Comparison of ENCODE assay signal across 25 cellular contexts in the genomic region with DNA sequence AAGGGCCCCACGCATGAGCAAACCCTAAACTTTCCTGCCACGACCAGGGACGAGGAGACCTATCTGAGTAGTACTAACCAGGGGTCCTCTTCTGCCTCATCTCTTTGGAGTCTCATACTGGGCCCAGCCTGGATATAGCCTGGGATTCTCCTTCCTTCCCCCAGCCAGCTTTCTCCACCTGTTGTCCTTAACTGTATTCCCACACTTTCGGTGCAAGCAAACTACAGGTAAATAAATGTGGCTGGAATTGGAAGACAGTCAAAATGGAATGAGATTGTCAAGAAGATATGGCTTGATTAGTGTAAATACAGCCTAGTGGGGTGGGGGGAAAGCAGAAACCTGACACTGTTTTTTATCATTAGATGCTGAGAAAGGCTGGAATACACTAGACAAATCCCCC. TPM values are rescaled to one million over a fixed set of nuclear protein-coding genes. Genes with fewer than 3 reads are reported as not detected.
"Had no signal": no experiment of that assay in that cellular context is flagged by ENCODE, and none has a peak within 500 bp of the region (broad histone marks: within the 10 kb centered on the region; RNA-seq: fewer than 3 reads in every experiment).

No MANE protein-coding gene starts in this region.

- H3K4me3 ChIP-seq: gastroesophageal sphincter, hepatocyte, left ventricle myocardium inferior, lung, right lobe of liver, tibial nerve had no signal

- ATAC-seq: activated CD8-positive, alpha-beta memory T cell treated with anti-CD3 and anti-CD28 coated beads, Interleukin-2, amount 10 ng/mL, durations not matched to agents 7 days and 5 days; activated CD8-positive, alpha-beta T cell treated with anti-CD3 and anti-CD28 coated beads, Interleukin-2, amount 10 ng/mL, durations not matched to agents 7 days and 5 days; activated T-cell treated with anti-CD3 and anti-CD28 coated beads, Interleukin-2, amount 50 U/mL, for 72 hours; gastroesophageal sphincter; right lobe of liver had no signal

- H3K27me3 ChIP-seq: hepatocyte, right lobe of liver, tibial nerve had no signal

- DNase-seq: activated B cell treated with CpG ODN at 0.5 μM for 24 hours; activated CD4-positive, alpha-beta T cell treated with anti-CD3 and anti-CD28 coated beads, Interleukin-2, amount 50 U/mL, for 1 hour; activated CD8-positive, alpha-beta memory T cell treated with anti-CD3 and anti-CD28 coated beads, Interleukin-2, amount 10 ng/mL, durations not matched to agents 7 days and 5 days; activated CD8-positive, alpha-beta T cell treated with anti-CD3 and anti-CD28 coated beads, Interleukin-2, amount 10 ng/mL, durations not matched to agents 7 days and 5 days; activated naive CD4-positive, alpha-beta T cell; activated naive CD8-positive, alpha-beta T cell treated with anti-CD3 and anti-CD28 coated beads, Interleukin-2, amount 10 ng/mL, durations not matched to agents 7 days and 5 days; activated T-cell treated with anti-CD3 and anti-CD28 coated beads for 4 hours; activated T-cell treated with anti-CD3 and anti-CD28 coated beads, Interleukin-2, amount 50 U/mL, for 72 hours; amniotic stem cell; caudate nucleus; islet precursor cell; left ventricle myocardium inferior; right lobe of liver; stimulated activated CD4-positive, alpha-beta T cell treated with anti-CD3 and anti-CD28 coated beads, Interleukin-2, amount 100 ng/mL, for 48 hours; stimulated activated naive CD4-positive, alpha-beta T cell treated with Interleukin-2 at 50 U/mL for 16 hours had no signal

- H3K9me3 Mint-ChIP-seq: activated B cell treated with CpG ODN at 0.5 μM for 24 hours had no signal

- H3K4me1 ChIP-seq: gastroesophageal sphincter, left ventricle myocardium inferior, right lobe of liver, tibial nerve had no signal

- H3K27ac Mint-ChIP-seq: activated B cell treated with CpG ODN at 0.5 μM for 24 hours; activated CD8-positive, alpha-beta memory T cell treated with anti-CD3 and anti-CD28 coated beads, Interleukin-2, amount 10 ng/mL, durations not matched to agents 7 days and 5 days; activated CD8-positive, alpha-beta T cell treated with anti-CD3 and anti-CD28 coated beads, Interleukin-2, amount 10 ng/mL, durations not matched to agents 7 days and 5 days; activated naive CD8-positive, alpha-beta T cell treated with anti-CD3 and anti-CD28 coated beads, Interleukin-2, amount 10 ng/mL, durations not matched to agents 7 days and 5 days; activated T-cell treated with anti-CD3 and anti-CD28 coated beads, Interleukin-2, amount 50 U/mL, for 72 hours; nephron had no signal

- H3K27me3 Mint-ChIP-seq: activated B cell treated with CpG ODN at 0.5 μM for 24 hours had no signal

- H3K27ac ChIP-seq: gastroesophageal sphincter, hepatocyte, left ventricle myocardium inferior, right lobe of liver, tibial nerve had no signal

- H3K36me3 ChIP-seq: gastroesophageal sphincter, left ventricle myocardium inferior, right lobe of liver, tibial nerve had no signal

- H3K9me3 ChIP-seq: gastroesophageal sphincter, left ventricle myocardium inferior, right lobe of liver had no signal

- H3K4me3 Mint-ChIP-seq: activated B cell treated with CpG ODN at 0.5 μM for 24 hours; activated CD8-positive, alpha-beta memory T cell treated with anti-CD3 and anti-CD28 coated beads, Interleukin-2, amount 10 ng/mL, durations not matched to agents 7 days and 5 days; activated CD8-positive, alpha-beta T cell treated with anti-CD3 and anti-CD28 coated beads, Interleukin-2, amount 10 ng/mL, durations not matched to agents 7 days and 5 days; activated naive CD8-positive, alpha-beta T cell treated with anti-CD3 and anti-CD28 coated beads, Interleukin-2, amount 10 ng/mL, durations not matched to agents 7 days and 5 days; activated T-cell treated with anti-CD3 and anti-CD28 coated beads, Interleukin-2, amount 50 U/mL, for 72 hours; nephron had no signal

RNA-seq across cellular contexts. Expression of a gene that starts 23.5 kb away (rescaled TPM):
- total RNA-seq: astrocyte, endothelial cell of umbilical vein, fibroblast of lung, fibroblast of villous mesenchyme, osteoblast had no signal
